1 cellular context compared by ENCODE assay signal in the genomic region with DNA sequence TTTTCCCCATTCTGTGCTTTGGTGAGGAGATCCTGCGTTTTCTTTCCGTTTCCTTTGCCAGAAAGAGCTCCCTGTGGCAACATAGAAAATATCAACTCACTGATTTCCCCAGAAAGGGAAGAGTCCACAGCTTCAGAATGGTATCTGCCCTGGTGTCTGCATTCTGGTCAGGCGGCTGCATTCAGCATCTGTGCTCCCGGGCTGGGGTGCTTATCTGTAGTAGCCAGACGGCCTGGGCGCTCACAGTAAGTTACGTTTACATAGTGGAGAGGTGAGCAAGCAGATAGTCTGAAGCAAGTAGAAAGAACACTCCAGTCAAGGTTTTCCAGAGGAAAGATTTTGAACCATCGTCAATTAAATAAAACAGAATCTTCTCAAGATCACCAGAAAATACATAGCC. TPM values are rescaled to one million over a fixed set of nuclear protein-coding genes. Genes with fewer than 3 reads are reported as not detected.
"Had no signal": no experiment of that assay in that cellular context is flagged by ENCODE, and none has a peak within 500 bp of the region (broad histone marks: within the 10 kb centered on the region; RNA-seq: fewer than 3 reads in every experiment).

No MANE protein-coding gene starts in this region.

RNA-seq across cellular contexts. Expression of a gene that starts 29.3 kb away (rescaled TPM):
- total RNA-seq: HT-29 had no signal
